In genomic region chr13:35917252-35917941, GRCh38 we compare ENCODE assay signal across 12 cellular contexts.
DNase-seq lines count a peak whose midpoint lies in the region; ATAC-seq, FAIRE-seq and TF ChIP-seq lines count a peak whose summit lies in the region.
"Had no signal": no experiment of that assay in that cellular context is flagged by ENCODE, and none has a peak within 500 bp of the region (broad histone marks: within the 10 kb centered on the region; RNA-seq: fewer than 3 reads in every experiment).

No MANE protein-coding gene starts in this region.

- ATAC-seq in GM21786 (IDR thresholded peaks at IDR 0.05; ENCODE audit: unreplicated experiment) (peak; percentile 87), HG03342 (IDR thresholded peaks at IDR 0.05; ENCODE audit: unreplicated experiment) (no peak), lower lobe of right lung (no peak)

- H3K4me1 ChIP-seq in kidney (ENCODE audit: control insufficient read depth in 1 of 2, insufficient read depth in 1 of 2, low read depth in 1 of 2, low read length in 2 of 2) (no peaks in the 10 kb centered on the region), lower lobe of right lung (no peaks in the 10 kb centered on the region)

- intact Hi-C loops in kidney (cut with DNase I) (no loop called here), lower lobe of right lung (cut with DNase I) (no loop called here)

- peak overlapping the region in 1 of 2 donors; percentile 60 for H3K9ac ChIP-seq in kidney (ENCODE audit: low read length in 2 of 2)

- TF ChIP-seq CTCF in kidney (IDR thresholded peaks at IDR 0.05; ENCODE audit: borderline replicate concordance, extremely low read depth, insufficient read depth) (no peak), lower lobe of right lung (IDR thresholded peaks at IDR 0.05) (no peak)

- H3K4me3 ChIP-seq in kidney (ENCODE audit: low read length in 2 of 2), result peak overlapping the region; percentile 21 to 58
- no peak overlapping the region for H3K4me3 ChIP-seq in lower lobe of right lung

- H3K9me3 ChIP-seq in kidney (ENCODE audit: control insufficient read depth in 1 of 2, low read length in 2 of 2), result no peaks in the 10 kb centered on the region
- no peaks in the 10 kb centered on the region for H3K9me3 ChIP-seq in lower lobe of right lung

- no peak for FAIRE-seq in kidney (lab: Jason Lieb, UNC)

- H3K27me3 ChIP-seq in lower lobe of right lung (ENCODE audit: low read depth), result no peaks in the 10 kb centered on the region

- DNase-seq in AG08396 (ENCODE audit: low spot score), result peak; percentile 24
- DNase-seq in NCI-H748 (lab: John Stamatoyannopoulos, UW; ENCODE audit: unreplicated experiment), result peak; percentile 95
- no peak for DNase-seq in kidney
- DNase-seq in SHP77 (lab: John Stamatoyannopoulos, UW), result no peak
- no peak for DNase-seq in stimulated activated CD8-positive, alpha-beta memory T cell treated with anti-CD3 and anti-CD28 coated beads, Interleukin-4, amount 100 ng/mL, for 48 hours
- DNase-seq in lower lobe of right lung, result no peak
- DNase-seq: activated CD8-positive, alpha-beta memory T cell treated with anti-CD3 and anti-CD28 coated beads, Interleukin-2, amount 50 U/mL, for 48 hours; foreskin melanocyte; NCI-H446 treated with DMSO at 0.1 percent for 48 hours; stimulated activated naive CD4-positive, alpha-beta T cell treated with Interleukin-2 at 50 U/mL for 16 hours had no signal

- H3K36me3 ChIP-seq in kidney (ENCODE audit: control insufficient read depth in 1 of 2, insufficient read depth in 2 of 2, low read length in 2 of 2), result no peaks in the 10 kb centered on the region
- H3K36me3 ChIP-seq in lower lobe of right lung, result no peaks in the 10 kb centered on the region

- H3K27ac ChIP-seq in kidney (ENCODE audit: low read depth in 2 of 2, low read length in 2 of 2), result no peak overlapping the region
- H3K27ac ChIP-seq in lower lobe of right lung, result no peak overlapping the region

Comparison
In these comparisons a context has a peak if more than half of its experiments do, and no peak if none do; other contexts are left out.
1. DNase-seq: peak in AG08396 (single experiment) and NCI-H748 (single experiment); none in kidney (single experiment), SHP77 (0 of 2), stimulated activated CD8-positive, alpha-beta memory T cell treated with anti-CD3 and anti-CD28 coated beads, Interleukin-4, amount 100 ng/mL, for 48 hours (single experiment) and lower lobe of right lung (single experiment).